ENCODE assay signal across 9 cellular contexts in genomic region chr7:150367677-150368097, GRCh38. TPM values are rescaled to one million over a fixed set of nuclear protein-coding genes. Genes with fewer than 3 reads are reported as not detected.
DNase-seq lines count a peak whose midpoint lies in the region; ATAC-seq, FAIRE-seq and TF ChIP-seq lines count a peak whose summit lies in the region.
"Had no signal": no experiment of that assay in that cellular context is flagged by ENCODE, and none has a peak within 500 bp of the region (broad histone marks: within the 10 kb centered on the region; RNA-seq: fewer than 3 reads in every experiment).

No MANE protein-coding gene starts in this region.

- CTCF ChIA-PET in H1 (lab: Charles Lee; ENCODE audit: partially characterized antibody): interaction anchor here (1.0 to 5.6 kb wide), 2 partner anchors 11 to 18 kb away, joined by 4 to 32 read pairs; no protein-coding TSS in a partner anchor

- TF ChIP-seq EP300 in H1 (IDR thresholded peaks at IDR 0.05; ENCODE audit: borderline replicate concordance in 1 of 2, low read depth in 2 of 2, low read length in 2 of 2): no peak

- H3K9me3 ChIP-seq in OCI-LY3 (ENCODE audit: insufficient read depth, low read length): no peaks in the 10 kb centered on the region
- no peaks in the 10 kb centered on the region for H3K9me3 ChIP-seq in H1 (ENCODE audit: insufficient read depth in 2 of 2, low read depth in 1 of 2, low read length in 1 of 2)
- no peaks in the 10 kb centered on the region for H3K9me3 ChIP-seq in osteoblast (ENCODE audit: low read depth, low read length)

- peak overlapping the region; percentile 89 for H3K18ac ChIP-seq in H1 (ENCODE audit: extremely low read depth, low read length)

- ATAC-seq in HG03159 (IDR thresholded peaks at IDR 0.05; ENCODE audit: unreplicated experiment): no peak
- ATAC-seq in HG03457 (IDR thresholded peaks at IDR 0.05; ENCODE audit: unreplicated experiment): no peak

- H3K27me3 ChIP-seq in OCI-LY3 (ENCODE audit: low read depth, low read length): no peaks in the 10 kb centered on the region
- no peaks in the 10 kb centered on the region for H3K27me3 ChIP-seq in H1 (replicated peaks in 1 of 4; ENCODE audit: control insufficient read depth in 3 of 4, extremely low read depth in 1 of 4, insufficient read depth in 3 of 4, low read length in 3 of 4)
- H3K27me3 ChIP-seq in osteoblast (ENCODE audit: insufficient read depth, low read length): no peaks in the 10 kb centered on the region

- H3K4me2 ChIP-seq in OCI-LY3 (ENCODE audit: low read length) (peak overlapping the region; percentile 98), H1 (ENCODE audit: insufficient read depth in 1 of 2, low read depth in 2 of 2, low read length in 2 of 2) (peak overlapping the region; percentile 92 to 99), osteoblast (ENCODE audit: insufficient read depth, low read length) (peak overlapping the region; percentile 100)

- no peak overlapping the region for H3K14ac ChIP-seq in H1 (ENCODE audit: insufficient read length)

- H2BK15ac ChIP-seq in H1 (ENCODE audit: low read length): no peak overlapping the region

- H3K4me3 ChIP-seq in OCI-LY3 (ENCODE audit: low read length): peak overlapping the region; percentile 92
- peak overlapping the region; percentile 63 to 78 (median 69); a peak in 5 of 8 replicates for H3K4me3 ChIP-seq in H1 (ENCODE audit: extremely low read depth in 1 of 4, insufficient read depth in 2 of 4, low read depth in 3 of 4, low read length in 4 of 4)
- peak overlapping the region; percentile 93 for H3K4me3 ChIP-seq in osteoblast (ENCODE audit: insufficient read depth, low read length)

- no peak overlapping the region for H2BK12ac ChIP-seq in H1 (ENCODE audit: low read depth, low read length)

- H3K27ac ChIP-seq in OCI-LY3 (ENCODE audit: low read length) (peak overlapping the region; percentile 93), H1 (ENCODE audit: low read depth, low read length) (peak overlapping the region; percentile 95; the same call in 1 of the 2 replicates), osteoblast (ENCODE audit: low read depth, low read length) (peak overlapping the region; percentile 65)

- H3K23ac ChIP-seq in H1 (ENCODE audit: insufficient read length): no peak overlapping the region

- peaks cover 32% of the 10 kb centered on the region for H3K36me3 ChIP-seq in OCI-LY3 (replicated peaks; ENCODE audit: low read depth, low read length)
- peaks cover 4 to 29% (median 19%) of the 10 kb centered on the region in 4 experiments; a peak in 7 of 8 replicates for H3K36me3 ChIP-seq in H1 (ENCODE audit: control insufficient read depth in 2 of 4, insufficient read depth in 4 of 4, low read length in 3 of 4)
- H3K36me3 ChIP-seq in osteoblast (ENCODE audit: insufficient read depth, low read length): peaks cover 11% of the 10 kb centered on the region

- DNase-seq in NCI-H2029 treated with DMSO at 0.1 percent for 48 hours (lab: John Stamatoyannopoulos, UW): peak; percentile 85
- DNase-seq in NCI-H2029 (lab: John Stamatoyannopoulos, UW): no peak
- DNase-seq in H1 (ENCODE audit: low read depth in 1 of 2, low spot score in 2 of 2): no peak
- DNase-seq in osteoblast (ENCODE audit: insufficient read length, low spot score, missing footprints): peak; percentile 95
- DNase-seq in HT-29 (ENCODE audit: low spot score): no peak

- no peak for TF ChIP-seq CTCF in OCI-LY3 (IDR thresholded peaks at IDR 0.05; ENCODE audit: low read depth, low read length)
- no peak for TF ChIP-seq CTCF in H1 (IDR thresholded peaks at IDR 0.05; ENCODE audit: control extremely low read depth in 1 of 3, insufficient read depth in 1 of 3, low read depth in 1 of 3, low read length in 3 of 3)
- no peak for TF ChIP-seq CTCF in osteoblast (IDR thresholded peaks at IDR 0.05; ENCODE audit: extremely low read depth, low read depth, low read length)

- no peak for TF ChIP-seq RAD21 in H1 (IDR thresholded peaks at IDR 0.05 in 1 of 2, conservative IDR thresholded peaks at IDR 0.05 in 1 of 2; ENCODE audit: low read depth in 2 of 2, low read length in 2 of 2)

- 78% methylated on average over 8 of the region's 8 CpGs; no CpG with 5 or more reads in 1 of the 2 experiments for WGBS in H1 (ENCODE audit: extremely low coverage in 1 of 2, insufficient coverage in 1 of 2, insufficient read length in 1 of 2, insufficient replicate concordance in 2 of 2, low coverage in 1 of 2, low lambda C conversion rate in 2 of 2, missing lambda C conversion rate in 1 of 2), 2 experiments

- peak overlapping the region; percentile 29 for H4K91ac ChIP-seq in H1 (replicated peaks; ENCODE audit: insufficient read length, low read length)

- H3K4me1 ChIP-seq in OCI-LY3 (ENCODE audit: low read length) (peaks cover 60% of the 10 kb centered on the region), H1 (replicated peaks in 1 of 4; ENCODE audit: control insufficient read depth in 3 of 4, insufficient read depth in 4 of 4, low read length in 3 of 4) (peaks cover 7 to 26% (median 13%) of the 10 kb centered on the region in 4 experiments), osteoblast (ENCODE audit: insufficient read depth, low read length) (peaks cover 24% of the 10 kb centered on the region)

- H4K20me1 ChIP-seq in OCI-LY3 (ENCODE audit: insufficient read depth, low read length): peaks cover 29% of the 10 kb centered on the region
- H4K20me1 ChIP-seq in H1 (replicated peaks in 1 of 2; ENCODE audit: control insufficient read depth in 1 of 2, insufficient read depth in 2 of 2, low read length in 2 of 2): peaks cover 2 to 7% of the 10 kb centered on the region in 2 experiments
- H4K20me1 ChIP-seq in osteoblast (ENCODE audit: insufficient read depth, low read length): peaks cover 18% of the 10 kb centered on the region

- peak overlapping the region; percentile 70 for H3K56ac ChIP-seq in H1 (replicated peaks; ENCODE audit: insufficient read length, low read depth, low read length)

- no peak overlapping the region for H4K5ac ChIP-seq in H1 (ENCODE audit: insufficient read length, low read depth, low read length)

- H2BK20ac ChIP-seq in H1 (ENCODE audit: low read length): no peak overlapping the region

- TF ChIP-seq POLR2A in H1 (IDR thresholded peaks at IDR 0.05; ENCODE audit: control extremely low read depth in 1 of 2, low read depth in 2 of 2, low read length in 2 of 2): no peak

- peaks cover 11% of the 10 kb centered on the region for H3K79me1 ChIP-seq in H1 (ENCODE audit: low read depth, low read length)

- H3K9ac ChIP-seq in OCI-LY3 (ENCODE audit: low read length) (peak overlapping the region; percentile 99), H1 (replicated peaks in 1 of 4; ENCODE audit: extremely low read depth in 1 of 4, low read depth in 3 of 4, low read length in 3 of 4) (peak overlapping the region in 2 of 4 experiments; percentile 84 to 85; a peak in 4 of 7 replicates)

- no peak overlapping the region for H2AFZ ChIP-seq in OCI-LY3 (ENCODE audit: low read depth, low read length)
- H2AFZ ChIP-seq in H1 (ENCODE audit: low read length): no peak overlapping the region
- peak overlapping the region; percentile 92 for H2AFZ ChIP-seq in osteoblast (ENCODE audit: low read length)

- 0 out of 2 replicates have a peak overlapping the region, but pooled peaks have one; percentile 46 for H2BK5ac ChIP-seq in H1 (ENCODE audit: low read depth, low read length)

- peaks cover 11% of the 10 kb centered on the region; the same call in 1 of the 2 replicates for H3K23me2 ChIP-seq in H1 (ENCODE audit: low read depth, low read length)

- H3K79me2 ChIP-seq in OCI-LY3 (ENCODE audit: low read length) (peaks cover 48% of the 10 kb centered on the region), H1 (ENCODE audit: control insufficient read depth in 1 of 2, insufficient read depth in 2 of 2, low read length in 2 of 2) (peaks cover 7 to 37% of the 10 kb centered on the region in 2 experiments; a peak in 3 of 4 replicates), osteoblast (ENCODE audit: insufficient read depth, low read length) (peaks cover 31% of the 10 kb centered on the region)

- H2AK5ac ChIP-seq in H1 (ENCODE audit: low read depth, low read length): no peak overlapping the region

- POLR2A ChIA-PET in H1 (lab: Charles Lee; ENCODE audit: partially characterized antibody): interaction anchor here (1.1 to 8.6 kb wide), 12 partner anchors 8 to 68 kb away, joined by 3 to 230 read pairs (median 16); partner anchors contain the start of gene RARRES2

- no peak for FAIRE-seq in H1 (lab: Jason Lieb, UNC)
- FAIRE-seq: colon had no signal

- no peak overlapping the region for H2BK120ac ChIP-seq in H1 (replicated peaks; ENCODE audit: low read depth, low read length)

- peak overlapping the region; percentile 97 for H4K8ac ChIP-seq in H1 (ENCODE audit: extremely low read depth, insufficient read depth, low read length)

- H3K4ac ChIP-seq in H1 (replicated peaks; ENCODE audit: insufficient read length, low read depth, low read length): peak overlapping the region; percentile 5

RNA-seq across cellular contexts. Expression of gene REPIN1, which starts 0.9 kb away (rescaled TPM):
- 125 and 130 TPM in 2 replicates for total RNA-seq in H1 (2021; fragmentation: NEBNext Ultra II Directional; extraction: Animal tissue kit (Norgen Biotek cat#: 25700))
- polyA plus RNA-seq in H1 (2011; rRNA removed): 98.6 and 147 TPM in 2 replicates
- polyA plus RNA-seq in H1 (2011; cell fraction: cytosol; rRNA removed): 110 TPM
- polyA plus RNA-seq in H1 (2011; cell fraction: nucleus; rRNA removed): 159 TPM
- polyA plus RNA-seq in H1 (2012, experiment 1 of 2): 81.6 to 105 TPM (median 96.5 TPM) in 4 replicates
- 86.7 TPM for polyA plus RNA-seq in H1 (2012, experiment 2 of 2)
- 78.2 TPM for polyA plus RNA-seq in H1 (2013, experiment 1 of 2)
- 74.4 TPM for polyA plus RNA-seq in H1 (2013, experiment 2 of 2)
- polyA minus RNA-seq in H1 (2011; rRNA and poly(A)+ RNA removed): 39.8 and 47.5 TPM in 2 replicates
- 55.6 TPM for polyA minus RNA-seq in H1 (2011; cell fraction: cytosol; rRNA and poly(A)+ RNA removed)
- polyA minus RNA-seq in H1 (2011; cell fraction: nucleus; rRNA and poly(A)+ RNA removed): 72.6 TPM
- 53.6 and 57.5 TPM in 2 replicates for total RNA-seq in osteoblast
- 420 and 443 TPM in 2 replicates for total RNA-seq in HT-29 (2014; rRNA removed; shearing (Covaris generic))

RNA-seq across cellular contexts. Expression of gene ZNF775, which starts 11.4 kb away (rescaled TPM):
- 21.5 and 24.9 TPM in 2 replicates for total RNA-seq in H1 (2021; fragmentation: NEBNext Ultra II Directional; extraction: Animal tissue kit (Norgen Biotek cat#: 25700))
- polyA plus RNA-seq in H1 (2011; rRNA removed): 13.6 and 22.5 TPM in 2 replicates
- polyA plus RNA-seq in H1 (2011; cell fraction: cytosol; rRNA removed): 23.8 TPM
- 26.9 TPM for polyA plus RNA-seq in H1 (2011; cell fraction: nucleus; rRNA removed)
- 12.3 to 21.8 TPM (median 20.3 TPM) in 4 replicates for polyA plus RNA-seq in H1 (2012, experiment 1 of 2)
- polyA plus RNA-seq in H1 (2012, experiment 2 of 2): 13.0 TPM
- 9.1 TPM for polyA plus RNA-seq in H1 (2013, experiment 1 of 2)
- polyA plus RNA-seq in H1 (2013, experiment 2 of 2): 8.5 TPM
- polyA minus RNA-seq in H1 (2011; rRNA and poly(A)+ RNA removed): 2.5 and 2.9 TPM in 2 replicates
- polyA minus RNA-seq in H1 (2011; cell fraction: cytosol; rRNA and poly(A)+ RNA removed): 21.4 TPM
- 15.7 TPM for polyA minus RNA-seq in H1 (2011; cell fraction: nucleus; rRNA and poly(A)+ RNA removed)
- total RNA-seq in osteoblast: 5.0 and 6.2 TPM in 2 replicates
- total RNA-seq in HT-29 (2014; rRNA removed; shearing (Covaris generic)): 9.9 and 10.7 TPM in 2 replicates

RNA-seq across cellular contexts. Expression of gene RARRES2, which starts 26.3 kb away (rescaled TPM):
- total RNA-seq in H1 (2021; fragmentation: NEBNext Ultra II Directional; extraction: Animal tissue kit (Norgen Biotek cat#: 25700)): 254 and 264 TPM in 2 replicates
- polyA plus RNA-seq in H1 (2011; rRNA removed): 441 and 483 TPM in 2 replicates
- 569 TPM for polyA plus RNA-seq in H1 (2011; cell fraction: cytosol; rRNA removed)
- 327 TPM for polyA plus RNA-seq in H1 (2011; cell fraction: nucleus; rRNA removed)
- polyA plus RNA-seq in H1 (2012, experiment 1 of 2): 326 to 515 TPM (median 467 TPM) in 4 replicates
- 519 TPM for polyA plus RNA-seq in H1 (2012, experiment 2 of 2)
- polyA plus RNA-seq in H1 (2013, experiment 1 of 2): 191 TPM
- polyA plus RNA-seq in H1 (2013, experiment 2 of 2): 244 TPM
- 29.0 and 37.7 TPM in 2 replicates for polyA minus RNA-seq in H1 (2011; rRNA and poly(A)+ RNA removed)
- polyA minus RNA-seq in H1 (2011; cell fraction: cytosol; rRNA and poly(A)+ RNA removed): 63.9 TPM
- 52.1 TPM for polyA minus RNA-seq in H1 (2011; cell fraction: nucleus; rRNA and poly(A)+ RNA removed)
- total RNA-seq in osteoblast: 18.3 and 26.1 TPM in 2 replicates
- 10.5 and 12.6 TPM in 2 replicates for total RNA-seq in HT-29 (2014; rRNA removed; shearing (Covaris generic))

RNA-seq across cellular contexts. Expression of gene ACTR3C, which starts 44.3 kb away (rescaled TPM):
- total RNA-seq in H1 (2021; fragmentation: NEBNext Ultra II Directional; extraction: Animal tissue kit (Norgen Biotek cat#: 25700)): 0.84 TPM in 1 of 2 replicates, not detected in the other
- 0.78 and 1.5 TPM in 2 replicates for polyA plus RNA-seq in H1 (2011; rRNA removed)
- polyA plus RNA-seq in H1 (2011; cell fraction: cytosol; rRNA removed): 1.3 TPM
- 1.6 TPM for polyA plus RNA-seq in H1 (2011; cell fraction: nucleus; rRNA removed)
- polyA plus RNA-seq in H1 (2012, experiment 1 of 2): 0.98 to 2.0 TPM (median 1.4 TPM) in 4 replicates
- polyA plus RNA-seq in H1 (2012, experiment 2 of 2): 0.75 TPM
- not detected for polyA plus RNA-seq in H1 (2013, experiment 1 of 2)
- 0.07 TPM for polyA plus RNA-seq in H1 (2013, experiment 2 of 2)
- polyA minus RNA-seq in H1 (2011; rRNA and poly(A)+ RNA removed): 2.5 and 6.1 TPM in 2 replicates
- polyA minus RNA-seq in H1 (2011; cell fraction: cytosol; rRNA and poly(A)+ RNA removed): 1.9 TPM
- polyA minus RNA-seq in H1 (2011; cell fraction: nucleus; rRNA and poly(A)+ RNA removed): 15.5 TPM
- 1.8 and 3.8 TPM in 2 replicates for total RNA-seq in osteoblast
- total RNA-seq in HT-29 (2014; rRNA removed; shearing (Covaris generic)): 37.7 and 45.9 TPM in 2 replicates

RNA-seq across cellular contexts. Expression of gene LRRC61, which starts 44.5 kb away (rescaled TPM):
- 0.73 and 1.0 TPM in 2 replicates for total RNA-seq in H1 (2021; fragmentation: NEBNext Ultra II Directional; extraction: Animal tissue kit (Norgen Biotek cat#: 25700))
- 44.8 and 72.4 TPM in 2 replicates for polyA plus RNA-seq in H1 (2011; rRNA removed)
- 40.2 TPM for polyA plus RNA-seq in H1 (2011; cell fraction: cytosol; rRNA removed)
- 36.1 TPM for polyA plus RNA-seq in H1 (2011; cell fraction: nucleus; rRNA removed)
- 12.3 to 27.6 TPM (median 25.8 TPM) in 4 replicates for polyA plus RNA-seq in H1 (2012, experiment 1 of 2)
- polyA plus RNA-seq in H1 (2012, experiment 2 of 2): 31.8 TPM
- 0.34 TPM for polyA plus RNA-seq in H1 (2013, experiment 1 of 2)
- polyA plus RNA-seq in H1 (2013, experiment 2 of 2): 0.42 TPM
- 14.4 and 19.1 TPM in 2 replicates for polyA minus RNA-seq in H1 (2011; rRNA and poly(A)+ RNA removed)
- polyA minus RNA-seq in H1 (2011; cell fraction: cytosol; rRNA and poly(A)+ RNA removed): 27.4 TPM
- 16.0 TPM for polyA minus RNA-seq in H1 (2011; cell fraction: nucleus; rRNA and poly(A)+ RNA removed)
- total RNA-seq in osteoblast: 1.8 and 4.0 TPM in 2 replicates
- total RNA-seq in HT-29 (2014; rRNA removed; shearing (Covaris generic)): 74.3 and 76.1 TPM in 2 replicates

Comparison
In these comparisons a context has a peak if more than half of its experiments do, and no peak if none do; other contexts are left out.
1. DNase-seq: peak in NCI-H2029 treated with DMSO at 0.1 percent for 48 hours (single experiment) and osteoblast (single experiment); none in NCI-H2029 (single experiment), H1 (0 of 2) and HT-29 (single experiment).
2. Peak in every context shown above with its lines, with median percentiles within 50 percentile points of each other: H3K27ac ChIP-seq, H3K4me2 ChIP-seq and H3K4me3 ChIP-seq.